In the genomic region with DNA sequence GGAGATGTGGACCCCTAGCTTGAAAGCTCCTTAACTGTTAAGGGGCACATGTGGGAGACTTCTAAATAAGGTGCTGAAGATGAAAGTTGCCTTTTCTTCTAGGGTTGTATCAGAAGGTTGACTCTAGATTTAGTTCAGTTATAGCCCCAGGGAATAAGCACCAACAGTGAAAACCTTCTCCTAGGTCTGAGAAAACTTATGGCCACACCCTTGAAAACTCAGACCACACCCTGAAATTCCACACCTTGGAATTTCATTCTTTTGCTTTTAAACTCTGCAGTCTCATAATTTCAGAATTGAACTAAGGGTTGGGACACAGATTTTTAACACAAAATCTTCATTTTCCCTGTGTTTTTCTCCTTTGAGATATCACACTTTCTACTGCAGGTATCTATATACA, we compare ENCODE assay signal across 21 cellular contexts.
DNase-seq lines count a peak whose midpoint lies in the region; ATAC-seq, FAIRE-seq and TF ChIP-seq lines count a peak whose summit lies in the region.
"Had no signal": no experiment of that assay in that cellular context is flagged by ENCODE, and none has a peak within 500 bp of the region (broad histone marks: within the 10 kb centered on the region; RNA-seq: fewer than 3 reads in every experiment).

No MANE protein-coding gene starts in this region.

- H3K4ac ChIP-seq in mesenchymal stem cell (ENCODE audit: low read depth in 1 of 2, low read length in 2 of 2): no peak overlapping the region

- no peaks in the 10 kb centered on the region for H3K79me2 ChIP-seq in astrocyte (ENCODE audit: insufficient read depth, low read length)

- H3K36me3 ChIP-seq in astrocyte (ENCODE audit: insufficient read depth, low read length) (no peaks in the 10 kb centered on the region), mesenchymal stem cell (ENCODE audit: control insufficient read depth in 1 of 2, insufficient read depth in 2 of 2, low read depth in 1 of 2, low read length in 2 of 2) (no peaks in the 10 kb centered on the region), endodermal cell (ENCODE audit: control insufficient read depth, insufficient read depth, low read length) (no peaks in the 10 kb centered on the region)
- H3K36me3 ChIP-seq: HAP-1, MG63 had no signal

- peak; percentile 20 for DNase-seq in EL
- DNase-seq in M059J (ENCODE audit: low read depth): peak; percentile 55
- no peak for DNase-seq in astrocyte (ENCODE audit: low read depth)
- DNase-seq in mesenchymal stem cell: no peak
- DNase-seq in head of caudate nucleus: no peak
- DNase-seq in endodermal cell: no peak
- DNase-seq: ACHN, AML-193, DMS153, KG1, MG63, NCI-H1092, NCI-H446, NCI-H69, OCI-M1, Right ventricle myocardium superior had no signal

- H3K4me2 ChIP-seq in astrocyte (ENCODE audit: low read length): no peak overlapping the region
- no peak overlapping the region for H3K4me2 ChIP-seq in mesenchymal stem cell (ENCODE audit: low read length, poor library complexity, severe bottlenecking)

- H3K4me3 Mint-ChIP-seq in astrocyte (ENCODE audit: unreplicated experiment) (no peak overlapping the region), endodermal cell (no peak overlapping the region)
- H3K4me3 Mint-ChIP-seq: CD14-positive monocyte had no signal

- no peak overlapping the region for H2BK15ac ChIP-seq in mesenchymal stem cell (ENCODE audit: low read depth, poor library complexity, severe bottlenecking)

- no peak overlapping the region for H3K27ac ChIP-seq in astrocyte (ENCODE audit: low read depth, low read length)
- no peak overlapping the region for H3K27ac ChIP-seq in mesenchymal stem cell (ENCODE audit: low read length, poor library complexity, severe bottlenecking)
- no peak overlapping the region for H3K27ac ChIP-seq in endodermal cell (ENCODE audit: low read depth, low read length)

- H3K9me3 Mint-ChIP-seq in astrocyte (ENCODE audit: unreplicated experiment) (no peaks in the 10 kb centered on the region), endodermal cell (no peaks in the 10 kb centered on the region)

- no peak overlapping the region for H2BK12ac ChIP-seq in mesenchymal stem cell (ENCODE audit: low read length in 2 of 2)

- H2BK120ac ChIP-seq in mesenchymal stem cell (ENCODE audit: low read depth, low read length): no peak overlapping the region

- H2AFZ ChIP-seq in astrocyte (ENCODE audit: low read depth, low read length): no peak overlapping the region
- no peak overlapping the region for H2AFZ ChIP-seq in mesenchymal stem cell (ENCODE audit: low read depth, low read length)

- H3K79me1 ChIP-seq in mesenchymal stem cell (replicated peaks; ENCODE audit: low read length, poor library complexity, severe bottlenecking): no peaks in the 10 kb centered on the region

- no peaks in the 10 kb centered on the region for H3K9me3 ChIP-seq in astrocyte (ENCODE audit: insufficient read depth, low read depth, low read length)
- no peaks in the 10 kb centered on the region for H3K9me3 ChIP-seq in mesenchymal stem cell (ENCODE audit: control insufficient read depth, low read length)
- H3K9me3 ChIP-seq in endodermal cell (ENCODE audit: control insufficient read depth, low read length): no peaks in the 10 kb centered on the region
- H3K9me3 ChIP-seq: HAP-1, MG63 had no signal

- FAIRE-seq in astrocyte (lab: Jason Lieb, UNC): no peak

- H3K27me3 ChIP-seq in astrocyte (ENCODE audit: insufficient read depth, low read length) (no peaks in the 10 kb centered on the region), mesenchymal stem cell (ENCODE audit: control insufficient read depth in 1 of 2, insufficient read depth in 1 of 2, low read length in 2 of 2) (no peaks in the 10 kb centered on the region), endodermal cell (ENCODE audit: control insufficient read depth, insufficient read depth, low read length, poor library complexity, severe bottlenecking) (no peaks in the 10 kb centered on the region)
- H3K27me3 ChIP-seq: MG63 had no signal

- no peaks in the 10 kb centered on the region for H4K20me1 ChIP-seq in astrocyte (ENCODE audit: insufficient read depth, low read length)

- H3K18ac ChIP-seq in mesenchymal stem cell (ENCODE audit: low read depth in 1 of 2, low read length in 2 of 2): no peak overlapping the region

- peaks cover 55% of the 10 kb centered on the region for H3K4me1 Mint-ChIP-seq in astrocyte (ENCODE audit: low read depth, unreplicated experiment)
- H3K4me1 Mint-ChIP-seq in endodermal cell: peaks cover 31% of the 10 kb centered on the region
- H3K4me1 Mint-ChIP-seq: CD14-positive monocyte had no signal

- H3K27ac Mint-ChIP-seq in astrocyte (ENCODE audit: unreplicated experiment) (peak overlapping the region; percentile 36), endodermal cell (no peak overlapping the region)
- H3K27ac Mint-ChIP-seq: CD14-positive monocyte had no signal

- no peak overlapping the region for H2BK5ac ChIP-seq in mesenchymal stem cell (ENCODE audit: low read depth, low read length, poor library complexity, severe bottlenecking)

- H3K27me3 Mint-ChIP-seq in astrocyte (ENCODE audit: low read depth, unreplicated experiment) (no peaks in the 10 kb centered on the region), endodermal cell (ENCODE audit: insufficient read depth) (peaks cover 4% of the 10 kb centered on the region)

- no peak overlapping the region for H3K14ac ChIP-seq in mesenchymal stem cell (ENCODE audit: low read length in 2 of 2)

- H3K9ac ChIP-seq in astrocyte (ENCODE audit: low read length) (no peak overlapping the region), mesenchymal stem cell (ENCODE audit: low read length) (no peak overlapping the region), endodermal cell (ENCODE audit: extremely low read depth, low read length, poor library complexity, severe bottlenecking) (no peak overlapping the region)

- H3K4me3 ChIP-seq in astrocyte (ENCODE audit: insufficient read depth, low read depth, low read length) (no peak overlapping the region), mesenchymal stem cell (ENCODE audit: insufficient read depth in 1 of 2, low read depth in 1 of 2, low read length in 2 of 2) (no peak overlapping the region), endodermal cell (ENCODE audit: low read length) (no peak overlapping the region)
- H3K4me3 ChIP-seq: HAP-1, MG63 had no signal

- intact Hi-C loops in head of caudate nucleus (cut with DNase I): no loop called here

- ATAC-seq in GM18907 (IDR thresholded peaks at IDR 0.05; ENCODE audit: unreplicated experiment) (no peak), GM18520 (IDR thresholded peaks at IDR 0.05; ENCODE audit: unreplicated experiment) (no peak)
- ATAC-seq: SK-N-SH treated with all-trans-retinoic acid at 6 μM for 48 hours had no signal

- peak overlapping the region; percentile 13 for H2AK5ac ChIP-seq in mesenchymal stem cell (ENCODE audit: low read length, severe bottlenecking)

- TF ChIP-seq CTCF in astrocyte (IDR thresholded peaks at IDR 0.05; ENCODE audit: insufficient read depth, low read depth, low read length): no peak
- no peak for TF ChIP-seq CTCF in endodermal cell (conservative IDR thresholded peaks at IDR 0.05)

- H3K4me1 ChIP-seq in astrocyte (ENCODE audit: insufficient read depth, low read length): peaks cover 22% of the 10 kb centered on the region
- H3K4me1 ChIP-seq in mesenchymal stem cell (ENCODE audit: control insufficient read depth, insufficient read depth, low read depth, low read length): peaks cover 2% of the 10 kb centered on the region
- H3K4me1 ChIP-seq in endodermal cell (ENCODE audit: control insufficient read depth, insufficient read depth, low read length): peaks cover 11% of the 10 kb centered on the region

- H3K36me3 Mint-ChIP-seq in astrocyte (ENCODE audit: low read depth, unreplicated experiment) (no peaks in the 10 kb centered on the region), endodermal cell (ENCODE audit: low read depth) (no peaks in the 10 kb centered on the region)
- H3K36me3 Mint-ChIP-seq: CD14-positive monocyte had no signal

- no peak overlapping the region for H4K8ac ChIP-seq in mesenchymal stem cell (ENCODE audit: low read length)

- H4K91ac ChIP-seq in mesenchymal stem cell (ENCODE audit: low read length): no peak overlapping the region

- no peak overlapping the region for H3K23ac ChIP-seq in mesenchymal stem cell (ENCODE audit: low read length in 2 of 2)

Comparison
In these comparisons a context has a peak if more than half of its experiments do, and no peak if none do; other contexts are left out.
1. DNase-seq: peak in EL (single experiment) and M059J (single experiment); none in astrocyte (single experiment), mesenchymal stem cell (single experiment), head of caudate nucleus (0 of 42) and endodermal cell (single experiment).